In genomic region chr3:36908647-36909180, GRCh38 we compare ENCODE assay signal across 9 cellular contexts. TPM values are rescaled to one million over a fixed set of nuclear protein-coding genes. Genes with fewer than 3 reads are reported as not detected.
DNase-seq lines count a peak whose midpoint lies in the region; ATAC-seq, FAIRE-seq and TF ChIP-seq lines count a peak whose summit lies in the region.
"Had no signal": no experiment of that assay in that cellular context is flagged by ENCODE, and none has a peak within 500 bp of the region (broad histone marks: within the 10 kb centered on the region; RNA-seq: fewer than 3 reads in every experiment).

No MANE protein-coding gene starts in this region.

- no peak for TF ChIP-seq RAD21 in HepG2 (CRISPR knock-in tag; IDR thresholded peaks at IDR 0.05)

- H3K4me3 ChIP-seq in HepG2 (replicated peaks in 1 of 3; ENCODE audit: insufficient read depth in 1 of 3, low read depth in 2 of 3, low read length in 3 of 3) (peak overlapping the region; percentile 52 to 68 (median 59); a peak in 5 of 6 replicates), thymus (ENCODE audit: low read length) (peak overlapping the region; percentile 88)

- peak overlapping the region; percentile 92 for H2AFZ ChIP-seq in HepG2 (ENCODE audit: low read length)

- H4K20me1 ChIP-seq in HepG2 (ENCODE audit: insufficient read depth, low read length), result no peaks in the 10 kb centered on the region

- no peaks in the 10 kb centered on the region for H3K27me3 ChIP-seq in HepG2 (ENCODE audit: control insufficient read depth in 1 of 2, insufficient read depth in 2 of 2, low read length in 2 of 2)
- no peaks in the 10 kb centered on the region for H3K27me3 ChIP-seq in thymus (ENCODE audit: control insufficient read depth, insufficient read depth)
- H3K27me3 ChIP-seq: foreskin keratinocyte had no signal

- H3K9me3 Mint-ChIP-seq in activated T-cell treated with anti-CD3 and anti-CD28 coated beads, Interleukin-2, amount 50 U/mL, for 24 hours, result no peaks in the 10 kb centered on the region
- no peaks in the 10 kb centered on the region for H3K9me3 Mint-ChIP-seq in activated naive CD8-positive, alpha-beta T cell (ENCODE audit: low read depth)

- no peak for DNase-seq in activated T-cell treated with anti-CD3 and anti-CD28 coated beads, Interleukin-2, amount 50 U/mL, for 24 hours
- DNase-seq in activated T-cell treated with anti-CD3 and anti-CD28 coated beads for 4 hours (no peak), HepG2 (ENCODE audit: low spot score) (no peak), NCI-H2171 treated with DMSO at 0.1 percent for 48 hours (lab: John Stamatoyannopoulos, UW) (no peak)

- no peak for FAIRE-seq in HepG2 (lab: Jason Lieb, UNC)

- intact Hi-C loops in HepG2 (cut with micrococcal nuclease; ENCODE audit: unreplicated experiment), result no loop called here

- 100% methylated on average over 1 of the region's 1 CpG for WGBS in HepG2 (ENCODE audit: low lambda C conversion rate)
- 95% methylated on average over 1 of the region's 1 CpG for WGBS in thymus

- BruUV-seq in HepG2 (replicated peaks; lab: Mats Ljungman, UMichigan), result no TSS peak

- no peak for TF ChIP-seq EP300 in HepG2 (IDR thresholded peaks at IDR 0.05; ENCODE audit: low read depth in 2 of 2, low read length in 2 of 2)
- no peak for TF ChIP-seq EP300 in HepG2 (CRISPR knock-in tag; IDR thresholded peaks at IDR 0.05; ENCODE audit: borderline replicate concordance)

- H3K36me3 Mint-ChIP-seq in activated T-cell treated with anti-CD3 and anti-CD28 coated beads, Interleukin-2, amount 50 U/mL, for 24 hours (ENCODE audit: low read depth), result peaks cover 5% of the 10 kb centered on the region
- no peaks in the 10 kb centered on the region for H3K36me3 Mint-ChIP-seq in activated naive CD8-positive, alpha-beta T cell

- H3K9ac ChIP-seq in HepG2 (ENCODE audit: insufficient read depth, low read depth, low read length), result peak overlapping the region; percentile 49; the same call in 1 of the 2 replicates

- H3K4me1 Mint-ChIP-seq in activated T-cell treated with anti-CD3 and anti-CD28 coated beads, Interleukin-2, amount 50 U/mL, for 24 hours (ENCODE audit: low read depth), result peaks cover 69% of the 10 kb centered on the region
- peaks cover 73% of the 10 kb centered on the region for H3K4me1 Mint-ChIP-seq in activated naive CD8-positive, alpha-beta T cell (ENCODE audit: low read depth)

- H3K4me3 Mint-ChIP-seq in activated T-cell treated with anti-CD3 and anti-CD28 coated beads, Interleukin-2, amount 50 U/mL, for 24 hours, result peak overlapping the region; percentile 94
- peak overlapping the region; percentile 89 for H3K4me3 Mint-ChIP-seq in activated naive CD8-positive, alpha-beta T cell

- TF ChIP-seq POLR2A in HepG2 (IDR thresholded peaks at IDR 0.05; ENCODE audit: insufficient read depth in 1 of 2, low read depth in 2 of 2, low read length in 2 of 2), result no peak

- CTCF ChIA-PET in HepG2 (lab: Yijun Ruan, JAX; ENCODE audit: low intra/inter-chr PET ratio, low total read pairs), result no interaction called here

- H3K4me1 ChIP-seq in HepG2 (ENCODE audit: insufficient read depth, low read length) (peaks cover 23% of the 10 kb centered on the region; the same call in 1 of the 2 replicates), thymus (ENCODE audit: control insufficient read depth, insufficient read depth, low read length) (peaks cover 36% of the 10 kb centered on the region)
- H3K4me1 ChIP-seq: foreskin keratinocyte had no signal

- ATAC-seq in HepG2, result peak; percentile 19
- no peak for ATAC-seq in HG03378 (IDR thresholded peaks at IDR 0.05; ENCODE audit: unreplicated experiment)
- ATAC-seq in GM21717 (IDR thresholded peaks at IDR 0.05; ENCODE audit: unreplicated experiment), result no peak

- H3K79me2 ChIP-seq in HepG2 (ENCODE audit: insufficient read depth, low read length), result no peaks in the 10 kb centered on the region

- no peaks in the 10 kb centered on the region for H3K36me3 ChIP-seq in HepG2 (replicated peaks in 1 of 2; ENCODE audit: control insufficient read depth in 1 of 2, insufficient read depth in 2 of 2, low read length in 2 of 2)
- H3K36me3 ChIP-seq in thymus (ENCODE audit: control insufficient read depth, insufficient read depth), result peaks cover 7% of the 10 kb centered on the region

- in situ Hi-C loops in HepG2 (cut with HindIII; ENCODE audit: extremely low pct_ligation_motif_present, low pct_unique_long_range_greater_than_20kb), result no loop called here

- H3K4me2 ChIP-seq in HepG2 (ENCODE audit: low read depth, low read length), result peak overlapping the region; percentile 77

- H3K27ac Mint-ChIP-seq in activated T-cell treated with anti-CD3 and anti-CD28 coated beads, Interleukin-2, amount 50 U/mL, for 24 hours, result peak overlapping the region; percentile 97
- H3K27ac Mint-ChIP-seq in activated naive CD8-positive, alpha-beta T cell, result peak overlapping the region; percentile 91

- H3K9me3 ChIP-seq in HepG2 (ENCODE audit: low read length) (no peaks in the 10 kb centered on the region), thymus (ENCODE audit: control insufficient read depth) (no peaks in the 10 kb centered on the region)

- no peak for TF ChIP-seq CTCF in HepG2 (CRISPR knock-in tag; IDR thresholded peaks at IDR 0.05)

- H3K27me3 Mint-ChIP-seq in activated T-cell treated with anti-CD3 and anti-CD28 coated beads, Interleukin-2, amount 50 U/mL, for 24 hours, result no peaks in the 10 kb centered on the region
- H3K27me3 Mint-ChIP-seq in activated naive CD8-positive, alpha-beta T cell, result no peaks in the 10 kb centered on the region

- POLR2A ChIA-PET in HepG2 (lab: Yijun Ruan, JAX), result interaction anchor here (1.0 to 1.3 kb wide), 2 partner anchors 11 to 50 kb away, joined by 3 to 8 read pairs (median 3); no protein-coding TSS in a partner anchor

- no peak overlapping the region for H3K27ac ChIP-seq in HepG2 (ENCODE audit: extremely low read length, insufficient read depth, low read length)
- H3K27ac ChIP-seq in thymus (ENCODE audit: low read depth), result peak overlapping the region; percentile 81

TF ChIP-seq in HepG2, 621 proteins besides CTCF, POLR2A, EP300 and RAD21:
- peak; percentile 2; the same call in 1 of the 2 replicates for TF ChIP-seq GATAD2A (CRISPR knock-in tag; IDR thresholded peaks at IDR 0.05)
- no peak for TF ChIP-seq MAF1 (CRISPR knock-in tag; IDR thresholded peaks at IDR 0.05; ENCODE audit: borderline replicate concordance)
- no peak for TF ChIP-seq ZBTB7A (CRISPR knock-in tag; IDR thresholded peaks at IDR 0.05)
- no peak for TF ChIP-seq SNAPC5 (CRISPR knock-in tag; IDR thresholded peaks at IDR 0.05; ENCODE audit: borderline replicate concordance)
- no peak for TF ChIP-seq ZNF879 (CRISPR knock-in tag; IDR thresholded peaks at IDR 0.05)

RNA-seq across cellular contexts. Expression of gene TRANK1, which starts 36.1 kb away (rescaled TPM):
- 0.13 and 0.67 TPM in 2 replicates for total RNA-seq in HepG2 (2016; rRNA removed; fragmentation: Illumina TruSeq; extraction: Trizol)
- total RNA-seq in HepG2 (2016; cell fraction: cytosol; rRNA removed; fragmentation: Illumina TruSeq; extraction: Trizol; ENCODE audit: low read depth), result 0.26 TPM in 1 of 2 replicates, not detected in the other
- 0.11 and 0.52 TPM in 2 replicates for total RNA-seq in HepG2 (2016; cell fraction: insoluble cytoplasmic fraction; rRNA removed; fragmentation: Illumina TruSeq; extraction: Trizol)
- total RNA-seq in HepG2 (2016; cell fraction: membrane; rRNA removed; fragmentation: Illumina TruSeq; extraction: Trizol), result 0.14 and 0.34 TPM in 2 replicates
- 0.19 and 1.2 TPM in 2 replicates for total RNA-seq in HepG2 (2016; cell fraction: nucleus; rRNA removed; fragmentation: Illumina TruSeq; extraction: Trizol)
- polyA plus RNA-seq in HepG2 (2011; rRNA removed), result 0.32 and 0.33 TPM in 2 replicates
- polyA plus RNA-seq in HepG2 (2011; cell fraction: cytosol; rRNA removed), result 0.11 and 0.22 TPM in 2 replicates
- polyA plus RNA-seq in HepG2 (2011; cell fraction: nucleus; rRNA removed), result 0.78 and 1.3 TPM in 2 replicates
- polyA plus RNA-seq in HepG2 (2012), result 0.68 and 1.0 TPM in 2 replicates
- not detected in 2 replicates for polyA plus RNA-seq in HepG2 (2016; cell fraction: cytosol; fragmentation: Illumina TruSeq; extraction: Trizol; ENCODE audit: low read depth)
- polyA plus RNA-seq in HepG2 (2016; cell fraction: insoluble cytoplasmic fraction; fragmentation: Illumina TruSeq; extraction: Trizol; ENCODE audit: low read depth), result 0.15 and 0.17 TPM in 2 replicates
- not detected in 2 replicates for polyA plus RNA-seq in HepG2 (2016; cell fraction: membrane; fragmentation: Illumina TruSeq; extraction: Trizol; ENCODE audit: low read depth)
- 0.15 and 0.17 TPM in 2 replicates for polyA plus RNA-seq in HepG2 (2016; cell fraction: nucleus; fragmentation: Illumina TruSeq; extraction: Trizol; ENCODE audit: insufficient read depth, low read depth)
- 0.28 and 10.7 TPM in 2 replicates for polyA minus RNA-seq in HepG2 (2011; rRNA and poly(A)+ RNA removed; ENCODE audit: low replicate concordance)
- 0.26 and 0.79 TPM in 2 replicates for polyA minus RNA-seq in HepG2 (2011; cell fraction: cytosol; rRNA and poly(A)+ RNA removed)
- 1.6 and 3.0 TPM in 2 replicates for polyA minus RNA-seq in HepG2 (2011; cell fraction: nucleus; rRNA and poly(A)+ RNA removed)
- polyA plus RNA-seq in thymus, result 6.8 TPM
